ENCODE assay signal across 8 cellular contexts in the genomic region with DNA sequence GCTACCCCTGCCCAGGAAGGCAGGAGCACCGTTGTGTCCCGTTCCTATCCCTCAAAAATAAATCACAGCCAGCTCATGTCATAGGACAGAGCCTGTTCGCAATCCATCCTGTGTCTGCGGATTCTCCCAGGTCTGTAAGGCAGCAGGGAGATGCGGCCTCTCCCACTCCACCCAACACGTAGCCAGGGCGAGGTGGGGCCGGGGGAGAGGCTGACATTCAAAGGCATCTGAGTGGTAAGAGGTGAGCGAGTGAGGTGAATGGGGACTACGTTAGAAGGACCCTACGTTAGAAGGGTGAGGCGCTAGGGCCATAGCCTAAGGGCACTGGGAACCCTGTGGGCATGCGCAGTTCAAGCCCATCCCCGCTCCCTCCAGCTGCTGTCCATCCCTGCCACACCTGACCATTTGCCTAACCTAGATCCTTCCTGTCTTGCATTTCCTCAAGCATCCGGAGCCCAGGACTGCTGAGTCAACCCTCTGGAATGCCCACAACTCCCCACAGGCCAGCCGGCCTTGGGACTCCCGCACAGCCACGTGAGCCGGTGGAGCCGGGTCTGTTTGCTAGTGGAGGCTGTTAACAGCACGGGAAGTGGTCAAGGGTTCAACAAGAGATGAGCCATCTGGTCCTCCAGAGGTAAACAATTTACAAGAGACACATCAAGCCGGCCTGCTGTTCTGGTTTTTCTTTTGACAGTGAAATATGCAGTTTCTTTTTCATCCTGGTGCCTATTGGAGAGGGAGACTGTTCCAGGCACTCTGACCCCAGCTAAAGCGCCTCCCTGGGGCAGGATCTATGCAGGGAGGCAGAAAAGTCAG. TPM values are rescaled to one million over a fixed set of nuclear protein-coding genes. Genes with fewer than 3 reads are reported as not detected.
DNase-seq lines count a peak whose midpoint lies in the region; ATAC-seq and TF ChIP-seq lines count a peak whose summit lies in the region.

No MANE protein-coding gene starts in this region.

- peak overlapping the region in 4 of 5 donors; percentile 40 to 88 (median 60) for H3K27ac ChIP-seq in adrenal gland
- H3K27ac ChIP-seq in hepatocyte, result peak overlapping the region; percentile 95

- no peaks in the 10 kb centered on the region for H3K9me3 ChIP-seq in adrenal gland (replicated peaks in 1 of 3)
- H3K9me3 ChIP-seq in hepatocyte (ENCODE audit: low read depth), result no peaks in the 10 kb centered on the region

- peak overlapping the region; percentile 69 for H3K4me3 Mint-ChIP-seq in HFFc6
- H3K4me3 Mint-ChIP-seq in natural killer cell, result no peak overlapping the region

- H3K36me3 ChIP-seq in adrenal gland (replicated peaks in 1 of 2) (no peaks in the 10 kb centered on the region), hepatocyte (replicated peaks; ENCODE audit: insufficient read depth, low read depth) (no peaks in the 10 kb centered on the region)

- H3K4me1 Mint-ChIP-seq in HFFc6 (ENCODE audit: low read depth) (peaks cover 24% of the 10 kb centered on the region), natural killer cell (no peaks in the 10 kb centered on the region)

- no peaks in the 10 kb centered on the region for H3K79me2 ChIP-seq in hepatocyte

- no peaks in the 10 kb centered on the region for H4K20me1 ChIP-seq in hepatocyte (ENCODE audit: insufficient read depth, poor library complexity, severe bottlenecking)

- DNase-seq in HFFc6, result peak; percentile 95
- DNase-seq in adrenal gland, result peak; percentile 56 to 97 (median 86)
- peak; percentile 97 for DNase-seq in hepatocyte (ENCODE audit: low spot score)
- peak; percentile 94 for DNase-seq in smooth muscle cell of the brain vasculature (ENCODE audit: low read depth, low spot score)
- no peak for DNase-seq in amygdala (lab: John Stamatoyannopoulos, UW)
- no peak for DNase-seq in occipital lobe (lab: John Stamatoyannopoulos, UW)
- DNase-seq in natural killer cell, result no peak

- H3K9me3 Mint-ChIP-seq in HFFc6, result no peaks in the 10 kb centered on the region
- H3K9me3 Mint-ChIP-seq in natural killer cell, result no peaks in the 10 kb centered on the region

- H3K4me3 ChIP-seq in adrenal gland (no peak overlapping the region), hepatocyte (no peak overlapping the region)

- TF ChIP-seq POLR2A in adrenal gland (IDR thresholded peaks at IDR 0.05), result peak in 1 of 2 donors; percentile 13

- intact Hi-C loops in adrenal gland (cut with DNase I), result no loop called here
- intact Hi-C loops in natural killer cell (cut with micrococcal nuclease), result no loop called here

- peaks cover 3% of the 10 kb centered on the region for H3K27me3 Mint-ChIP-seq in HFFc6 (ENCODE audit: insufficient read depth)
- peaks cover 4 to 8% of the 10 kb centered on the region in 2 donors for H3K27me3 Mint-ChIP-seq in natural killer cell (ENCODE audit: low read depth in 2 of 2)

- 36 to 54% (median 45%) methylated on average over 21 to 23 of the region's 23 CpGs for WGBS in adrenal gland, 4 donors
- WGBS in hepatocyte (ENCODE audit: low lambda C conversion rate, missing lambda C conversion rate), result 25% methylated on average over 23 of the region's 23 CpGs

- H3K27ac Mint-ChIP-seq in HFFc6 (peak overlapping the region; percentile 84), natural killer cell (no peak overlapping the region)

- no peaks in the 10 kb centered on the region for H3K9me2 ChIP-seq in hepatocyte (replicated peaks; ENCODE audit: insufficient read depth)

- H3K36me3 Mint-ChIP-seq in HFFc6 (ENCODE audit: low read depth), result no peaks in the 10 kb centered on the region
- no peaks in the 10 kb centered on the region for H3K36me3 Mint-ChIP-seq in natural killer cell

- ATAC-seq in GM21786 (IDR thresholded peaks at IDR 0.05; ENCODE audit: unreplicated experiment) (no peak), natural killer cell (no peak)

- TF ChIP-seq CTCF in HFFc6 (IDR thresholded peaks at IDR 0.05) (no peak), adrenal gland (IDR thresholded peaks at IDR 0.05) (no peak), hepatocyte (IDR thresholded peaks at IDR 0.05; ENCODE audit: poor library complexity) (no peak), natural killer cell (IDR thresholded peaks at IDR 0.05) (no peak)

- H2AFZ ChIP-seq in hepatocyte, result peak overlapping the region; percentile 22

- H3K4me2 ChIP-seq in hepatocyte, result peak overlapping the region; percentile 55

- H3K4me1 ChIP-seq in adrenal gland (replicated peaks in 1 of 2) (peaks cover 10% of the 10 kb centered on the region in 2 donors), hepatocyte (ENCODE audit: insufficient read depth) (peaks cover 30% of the 10 kb centered on the region)

- H3K27me3 ChIP-seq in adrenal gland (no peaks in the 10 kb centered on the region), hepatocyte (no peaks in the 10 kb centered on the region)

RNA-seq across cellular contexts. Expression of gene RIPOR3, which starts 45.9 kb away (rescaled TPM):
- total RNA-seq in HFFc6 (2021; fragmentation: NEBNext Ultra II Directional; extraction: Animal tissue kit (Norgen Biotek cat#: 25700)), result under 1 TPM; 0.07 to 0.25 (median 0.11) TPM
- total RNA-seq in adrenal gland (10 to 100 TPM; 10.6 to 69.9 (median 23.7) TPM), hepatocyte (4.3 and 5.6 TPM in 2 replicates), occipital lobe (1.7 TPM), natural killer cell (under 1 TPM in 1 of 3 donors, not detected in 2; 0.45 TPM)
- polyA plus RNA-seq in adrenal gland (100 to 1,000 TPM in 1 of 3 donors, 10 to 100 TPM in 1, 1 to 10 TPM in 1; 3.4 to 135 (median 37.7) TPM), hepatocyte (5.7 and 10.3 TPM in 2 replicates)

Comparison
In these comparisons a context has a peak if more than half of its experiments do, and no peak if none do; other contexts are left out.
1. DNase-seq: peak in HFFc6 (single experiment), adrenal gland (7 of 7), hepatocyte (single experiment) and smooth muscle cell of the brain vasculature (single experiment); none in amygdala (0 of 56), occipital lobe (single experiment) and natural killer cell (single experiment).